ENCODE assay signal across 1 cellular context in genomic region chr16:89064606-89065444, GRCh38.
TF ChIP-seq lines count a peak whose summit lies in the region.

No MANE protein-coding gene starts in this region.

TF ChIP-seq in HepG2, 621 proteins besides CTCF, POLR2A, EP300 and RAD21:
- TF ChIP-seq EED (CRISPR knock-in tag; IDR thresholded peaks at IDR 0.05) (0 out of 2 replicates have a peak, but pooled peaks have one; percentile 56), BRCA1 (CRISPR knock-in tag; IDR thresholded peaks at IDR 0.05) (no peak)
